34 cellular contexts compared by ENCODE assay signal in the genomic region with DNA sequence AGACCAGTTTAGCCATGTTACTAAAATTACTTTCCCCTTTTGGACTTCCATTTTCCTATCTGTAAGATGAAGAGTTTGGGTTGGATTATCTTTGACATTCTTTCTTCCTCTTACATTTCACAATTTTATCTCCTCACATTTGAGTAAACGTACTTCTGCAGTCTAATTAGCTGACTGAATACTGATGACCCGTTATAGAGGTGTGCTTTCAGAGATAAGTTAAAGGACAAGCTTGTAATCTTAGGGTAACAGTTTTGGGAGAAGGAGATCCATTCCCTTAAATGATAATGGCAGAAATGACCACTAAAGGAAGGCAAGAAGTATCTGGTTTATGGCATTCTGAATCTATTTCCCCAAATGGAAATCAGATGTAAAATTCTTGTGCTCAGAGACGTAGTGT.
"Had no signal": no experiment of that assay in that cellular context is flagged by ENCODE, and none has a peak within 500 bp of the region (broad histone marks: within the 10 kb centered on the region; RNA-seq: fewer than 3 reads in every experiment).

No MANE protein-coding gene starts in this region.

- H3K36me3 ChIP-seq: MG63 had no signal

- DNase-seq: Karpas-422, Kasumi-1, MG63, MM.1S, MV-4-11, NCI-H1048, NCI-H1092, NCI-H1092 treated with DMSO at 0.1 percent for 48 hours, NCI-H1105, NCI-H1105 treated with DMSO at 0.1 percent for 48 hours, NCI-H1417, NCI-H1417 treated with DMSO at 0.1 percent for 48 hours, NCI-H1436, NCI-H1436 treated with DMSO at 0.1 percent for 48 hours, NCI-H146, NCI-H1694, NCI-H1694 treated with DMSO at 0.1 percent for 48 hours, NCI-H187, NCI-H187 treated with DMSO at 0.1 percent for 48 hours, NCI-H1930, NCI-H2029, NCI-H2029 treated with DMSO at 0.1 percent for 48 hours, NCI-H2081, NCI-H2081 treated with DMSO at 0.1 percent for 48 hours, NCI-H2107, NCI-H2171, NCI-H2171 treated with DMSO at 0.1 percent for 48 hours, NCI-H2227 treated with DMSO at 0.1 percent for 48 hours, NCI-H226, NCI-H345, NCI-H446, NCI-H446 treated with DMSO at 0.1 percent for 48 hours, NCI-H510A, NCI-H510A treated with DMSO at 0.1 percent for 48 hours had no signal

- H3K9me3 ChIP-seq: MG63 had no signal

- H3K27me3 ChIP-seq: MG63 had no signal

- H3K4me3 ChIP-seq: MG63 had no signal
